In genomic region chr19:6752257-6753177, GRCh38 we compare ENCODE assay signal across 9 cellular contexts. TPM values are rescaled to one million over a fixed set of nuclear protein-coding genes. Genes with fewer than 3 reads are reported as not detected.
DNase-seq lines count a peak whose midpoint lies in the region; TF ChIP-seq lines count a peak whose summit lies in the region.
"Had no signal": no experiment of that assay in that cellular context is flagged by ENCODE, and none has a peak within 500 bp of the region (broad histone marks: within the 10 kb centered on the region; RNA-seq: fewer than 3 reads in every experiment).

No MANE protein-coding gene starts in this region.

- no peak overlapping the region for H3K23ac ChIP-seq in mesenchymal stem cell (ENCODE audit: low read length in 2 of 2)

- H3K18ac ChIP-seq in mesenchymal stem cell (ENCODE audit: low read depth in 1 of 2, low read length in 2 of 2), result no peak overlapping the region

- H3K27me3 ChIP-seq in breast epithelium, result no peaks in the 10 kb centered on the region
- no peaks in the 10 kb centered on the region for H3K27me3 ChIP-seq in mammary epithelial cell (ENCODE audit: insufficient read depth, low read length)
- no peaks in the 10 kb centered on the region for H3K27me3 ChIP-seq in brain microvascular endothelial cell (replicated peaks)
- no peaks in the 10 kb centered on the region for H3K27me3 ChIP-seq in mesenchymal stem cell (ENCODE audit: control insufficient read depth in 1 of 2, insufficient read depth in 1 of 2, low read length in 2 of 2)

- H2BK120ac ChIP-seq in mesenchymal stem cell (ENCODE audit: low read depth, low read length), result no peak overlapping the region

- no peaks in the 10 kb centered on the region for H3K27me3 Mint-ChIP-seq in type B pancreatic cell

- no peaks in the 10 kb centered on the region for H3K79me2 ChIP-seq in mammary epithelial cell (ENCODE audit: insufficient read depth, low read length)

- dilution Hi-C loops in mammary epithelial cell (cut with HindIII; ENCODE audit: low sequenced_read_pairs), result no loop called here

- H3K4me3 ChIP-seq in breast epithelium (peak overlapping the region; percentile 23 to 58 (median 34)), mammary epithelial cell (replicated peaks in 1 of 3; ENCODE audit: insufficient read depth in 1 of 3, low read depth in 2 of 3, low read length in 3 of 3) (no peak overlapping the region), brain microvascular endothelial cell (ENCODE audit: low read depth, low read length) (peak overlapping the region; percentile 42), mesenchymal stem cell (ENCODE audit: insufficient read depth in 1 of 2, low read depth in 1 of 2, low read length in 2 of 2) (peak overlapping the region in 1 of 2 experiments; percentile 74)

- DNase-seq in breast epithelium (ENCODE audit: low spot score in 2 of 2) (no peak), mammary epithelial cell (no peak), brain microvascular endothelial cell (no peak), mesenchymal stem cell (no peak), type B pancreatic cell (ENCODE audit: extremely low spot score, unreplicated experiment) (peak; percentile 74), NCI-H1092 treated with DMSO at 0.1 percent for 48 hours (lab: John Stamatoyannopoulos, UW) (no peak), GM19240 (ENCODE audit: insufficient read length, low spot score) (no peak)
- DNase-seq in stimulated activated CD8-positive, alpha-beta memory T cell treated with anti-CD3 and anti-CD28 coated beads, Interleukin-4, amount 100 ng/mL, for 48 hours, result no peak

- H3K9ac ChIP-seq in mammary epithelial cell (ENCODE audit: insufficient read depth, low read length) (no peak overlapping the region), mesenchymal stem cell (ENCODE audit: low read length) (peak overlapping the region; percentile 55)

- H4K20me1 ChIP-seq in mammary epithelial cell (ENCODE audit: insufficient read depth, low read length), result no peaks in the 10 kb centered on the region

- H2AK5ac ChIP-seq in mesenchymal stem cell (ENCODE audit: low read length, severe bottlenecking), result no peak overlapping the region

- TF ChIP-seq CTCF in breast epithelium (IDR thresholded peaks at IDR 0.05), result no peak
- no peak for TF ChIP-seq CTCF in mammary epithelial cell (conservative IDR thresholded peaks at IDR 0.05 in 1 of 2, IDR thresholded peaks at IDR 0.05 in 1 of 2; ENCODE audit: extremely low read depth in 1 of 2, insufficient read depth in 1 of 2, low read depth in 1 of 2, low read length in 2 of 2)
- TF ChIP-seq CTCF in brain microvascular endothelial cell (IDR thresholded peaks at IDR 0.05; ENCODE audit: low read depth, low read length, missing control alignments), result no peak
- no peak for TF ChIP-seq CTCF in type B pancreatic cell (conservative IDR thresholded peaks at IDR 0.05)

- 86% methylated on average over 21 of the region's 50 CpGs for WGBS in mammary epithelial cell (ENCODE audit: low coverage, missing lambda C conversion rate)
- WGBS in mesenchymal stem cell, result 66% methylated on average over 44 of the region's 50 CpGs

- no peak overlapping the region for H2BK5ac ChIP-seq in mesenchymal stem cell (ENCODE audit: low read depth, low read length, poor library complexity, severe bottlenecking)

- no peak overlapping the region for H3K4ac ChIP-seq in mesenchymal stem cell (ENCODE audit: low read depth in 1 of 2, low read length in 2 of 2)

- peaks cover 17% of the 10 kb centered on the region for H3K36me3 Mint-ChIP-seq in type B pancreatic cell

- in situ Hi-C loops in mammary epithelial cell (cut with MboI; ENCODE audit: low sequenced_read_pairs in 2 of 2) (no loop called here), brain microvascular endothelial cell (cut with HindIII; ENCODE audit: low pct_ligation_motif_present, low sequenced_read_pairs) (no loop called here)

- intact Hi-C loops in breast epithelium (cut with DNase I; ENCODE audit: low total_unique reads), result no loop called here
- intact Hi-C loops in mammary epithelial cell (cut with micrococcal nuclease), result no loop called here

- H2BK12ac ChIP-seq in mesenchymal stem cell (ENCODE audit: low read length in 2 of 2), result no peak overlapping the region

- H3K4me1 ChIP-seq in breast epithelium, result no peaks in the 10 kb centered on the region
- H3K4me1 ChIP-seq in mammary epithelial cell (ENCODE audit: insufficient read depth, low read length), result no peaks in the 10 kb centered on the region
- H3K4me1 ChIP-seq in mesenchymal stem cell (ENCODE audit: control insufficient read depth, insufficient read depth, low read depth, low read length), result peaks cover 12% of the 10 kb centered on the region

- CTCF ChIA-PET in mammary epithelial cell (lab: Charles Lee; ENCODE audit: low non-redundant PET), result no interaction called here

- H2BK15ac ChIP-seq in mesenchymal stem cell (ENCODE audit: low read depth, poor library complexity, severe bottlenecking), result no peak overlapping the region

- H2AFZ ChIP-seq in mammary epithelial cell (ENCODE audit: low read depth, low read length) (no peak overlapping the region), mesenchymal stem cell (ENCODE audit: low read depth, low read length) (no peak overlapping the region)

- BruUV-seq in mammary epithelial cell (replicated peaks; lab: Mats Ljungman, UMichigan), result no TSS peak

- peaks cover 3% of the 10 kb centered on the region for H3K79me1 ChIP-seq in mesenchymal stem cell (replicated peaks; ENCODE audit: low read length, poor library complexity, severe bottlenecking)

- H4K8ac ChIP-seq in mesenchymal stem cell (ENCODE audit: low read length), result peak overlapping the region; percentile 3

- peak overlapping the region; percentile 90 for H3K27ac Mint-ChIP-seq in type B pancreatic cell

- H3K4me2 ChIP-seq in mammary epithelial cell (ENCODE audit: insufficient read depth, low read depth, low read length) (no peak overlapping the region), mesenchymal stem cell (ENCODE audit: low read length, poor library complexity, severe bottlenecking) (peak overlapping the region; percentile 31)

- H3K9me3 ChIP-seq in breast epithelium (no peaks in the 10 kb centered on the region), mammary epithelial cell (replicated peaks; ENCODE audit: insufficient read depth, low read length) (no peaks in the 10 kb centered on the region), mesenchymal stem cell (ENCODE audit: control insufficient read depth, low read length) (no peaks in the 10 kb centered on the region)

- peak overlapping the region; percentile 84 for H3K4me3 Mint-ChIP-seq in type B pancreatic cell

- H3K14ac ChIP-seq in mesenchymal stem cell (ENCODE audit: low read length in 2 of 2), result no peak overlapping the region

- no peaks in the 10 kb centered on the region for H3K9me3 Mint-ChIP-seq in type B pancreatic cell

- H4K91ac ChIP-seq in mesenchymal stem cell (ENCODE audit: low read length), result no peak overlapping the region

- H3K36me3 ChIP-seq in breast epithelium (no peaks in the 10 kb centered on the region), mammary epithelial cell (ENCODE audit: insufficient read depth, low read length) (peaks cover 16% of the 10 kb centered on the region), brain microvascular endothelial cell (replicated peaks) (peaks cover 34% of the 10 kb centered on the region), mesenchymal stem cell (ENCODE audit: control insufficient read depth in 1 of 2, insufficient read depth in 2 of 2, low read depth in 1 of 2, low read length in 2 of 2) (peaks cover 45 to 55% of the 10 kb centered on the region in 2 experiments)

- H3K27ac ChIP-seq in breast epithelium (peak overlapping the region in 1 of 2 donors; percentile 40), mammary epithelial cell (ENCODE audit: insufficient read depth, low read depth, low read length) (no peak overlapping the region), brain microvascular endothelial cell (no peak overlapping the region), mesenchymal stem cell (ENCODE audit: low read length, poor library complexity, severe bottlenecking) (no peak overlapping the region)
- H3K27ac ChIP-seq: C4-2B had no signal

- peaks cover 4% of the 10 kb centered on the region for H3K4me1 Mint-ChIP-seq in type B pancreatic cell (ENCODE audit: unreplicated experiment)

- no peak for TF ChIP-seq POLR2A in breast epithelium (IDR thresholded peaks at IDR 0.05)

RNA-seq across cellular contexts. Expression of gene TRIP10, which starts 13.0 kb away (rescaled TPM):
- total RNA-seq in breast epithelium (10 to 100 TPM; 56.9 to 98.1 (median 87.5) TPM), mammary epithelial cell (10 to 100 TPM; 45.0 to 73.3 TPM), type B pancreatic cell (ENCODE audit: low replicate concordance) (35.1 and 42.3 TPM in 2 replicates)
- 46.8 TPM for polyA plus RNA-seq in mammary epithelial cell
- polyA minus RNA-seq in mammary epithelial cell, result 28.9 TPM
- polyA plus RNA-seq in mesenchymal stem cell (2013, experiment 1 of 2), result 53.2 TPM
- 50.7 TPM for polyA plus RNA-seq in mesenchymal stem cell (2013, experiment 2 of 2)

RNA-seq across cellular contexts. Expression of gene SH2D3A, which starts 14.7 kb away (rescaled TPM):
- total RNA-seq in breast epithelium (10 to 100 TPM in 2 of 3 donors, under 1 TPM in 1; 0.96 to 38.2 (median 18.4) TPM), mammary epithelial cell (10 to 100 TPM; 59.0 to 95.1 TPM), type B pancreatic cell (ENCODE audit: low replicate concordance) (17.4 and 47.5 TPM in 2 replicates)
- 31.9 TPM for polyA plus RNA-seq in mammary epithelial cell
- 31.9 TPM for polyA minus RNA-seq in mammary epithelial cell
- not detected for polyA plus RNA-seq in mesenchymal stem cell (2013, experiment 1 of 2)
- 0.07 TPM for polyA plus RNA-seq in mesenchymal stem cell (2013, experiment 2 of 2)

RNA-seq across cellular contexts. Expression of gene GPR108, which starts 15.1 kb away (rescaled TPM):
- total RNA-seq in breast epithelium (10 to 100 TPM; 62.9 to 98.1 (median 78.0) TPM), mammary epithelial cell (10 to 100 TPM; 50.2 to 95.9 TPM), type B pancreatic cell (ENCODE audit: low replicate concordance) (55.4 and 56.1 TPM in 2 replicates)
- polyA plus RNA-seq in mammary epithelial cell, result 75.9 TPM
- 230 TPM for polyA minus RNA-seq in mammary epithelial cell
- polyA plus RNA-seq in mesenchymal stem cell (2013, experiment 1 of 2), result 63.6 TPM
- 61.8 TPM for polyA plus RNA-seq in mesenchymal stem cell (2013, experiment 2 of 2)

RNA-seq across cellular contexts. Expression of gene VAV1, which starts 20.0 kb away (rescaled TPM):
- total RNA-seq in breast epithelium, result 10 to 100 TPM in 1 of 3 donors, 1 to 10 TPM in 2; 6.6 to 10.2 (median 8.5) TPM
- total RNA-seq in mammary epithelial cell, result under 1 TPM; 0.17 to 0.96 TPM
- polyA plus RNA-seq in mammary epithelial cell, result not detected
- polyA minus RNA-seq in mammary epithelial cell, result not detected
- not detected for polyA plus RNA-seq in mesenchymal stem cell (2013, experiment 1 of 2)
- not detected for polyA plus RNA-seq in mesenchymal stem cell (2013, experiment 2 of 2)
- total RNA-seq in type B pancreatic cell (ENCODE audit: low replicate concordance), result not detected in 2 replicates

RNA-seq across cellular contexts. Expression of gene C3, which starts 32.1 kb away (rescaled TPM):
- total RNA-seq in breast epithelium, result 1,000 to 10,000 TPM in 2 of 3 donors, 100 to 1,000 TPM in 1; 856 to 1,298 (median 1,115) TPM
- total RNA-seq in mammary epithelial cell, result 100 to 1,000 TPM in 1 of 2 donors, 10 to 100 TPM in 1; 20.5 to 122 TPM
- 142 TPM for polyA plus RNA-seq in mammary epithelial cell
- 403 TPM for polyA minus RNA-seq in mammary epithelial cell
- 2.3 TPM for polyA plus RNA-seq in mesenchymal stem cell (2013, experiment 1 of 2)
- 2.7 TPM for polyA plus RNA-seq in mesenchymal stem cell (2013, experiment 2 of 2)
- 8.2 and 14.2 TPM in 2 replicates for total RNA-seq in type B pancreatic cell (ENCODE audit: low replicate concordance)

Comparison
In these comparisons a context has a peak if more than half of its experiments do, and no peak if none do; other contexts are left out.
1. H3K4me3 ChIP-seq: peak in breast epithelium (3 of 3) and brain microvascular endothelial cell (single experiment); none in mammary epithelial cell (0 of 3).